14 cellular contexts compared by ENCODE assay signal in genomic region chr11:106424111-106424510, GRCh38.
DNase-seq lines count a peak whose midpoint lies in the region; ATAC-seq and TF ChIP-seq lines count a peak whose summit lies in the region.
"Had no signal": no experiment of that assay in that cellular context is flagged by ENCODE, and none has a peak within 500 bp of the region (broad histone marks: within the 10 kb centered on the region; RNA-seq: fewer than 3 reads in every experiment).

No MANE protein-coding gene starts in this region.

- no peaks in the 10 kb centered on the region for H4K20me1 ChIP-seq in H9 (ENCODE audit: control insufficient read depth, insufficient read depth, insufficient read length)

- no peaks in the 10 kb centered on the region for H3K79me2 ChIP-seq in H9 (ENCODE audit: insufficient read depth, low read length)

- H3K23me2 ChIP-seq in H9 (ENCODE audit: insufficient read length, low read depth, low read length, poor library complexity, severe bottlenecking) = no peaks in the 10 kb centered on the region

- POLR2A ChIA-PET in A673 (lab: Charles Lee; ENCODE audit: low non-redundant PET) = no interaction called here

- BruUV-seq in A673 (replicated peaks; lab: Mats Ljungman, UMichigan) = no TSS peak

- no peak overlapping the region for H3K4ac ChIP-seq in H9 (ENCODE audit: low read depth, low read length)

- no peak overlapping the region for H3K23ac ChIP-seq in H9 (ENCODE audit: insufficient read length, low read depth, low read length)

- no peak overlapping the region for H3K14ac ChIP-seq in H9 (ENCODE audit: insufficient read depth, low read length)

- H2BK20ac ChIP-seq in H9 (ENCODE audit: low read depth, low read length, poor library complexity, severe bottlenecking) = no peak overlapping the region

- H3K4me3 ChIP-seq in A673 (ENCODE audit: low read depth, low read length, poor library complexity, severe bottlenecking) = no peak overlapping the region
- H3K4me3 ChIP-seq: heart left ventricle had no signal

- H3K27ac ChIP-seq in A673 (ENCODE audit: low read depth, low read length, poor library complexity, severe bottlenecking) (no peak overlapping the region), H9 (ENCODE audit: insufficient read length, low read depth, low read length) (no peak overlapping the region)
- H3K27ac ChIP-seq: heart left ventricle had no signal

- no peak overlapping the region for H4K8ac ChIP-seq in H9 (replicated peaks; ENCODE audit: insufficient read length, low read depth, low read length)

- H4K5ac ChIP-seq in H9 (ENCODE audit: insufficient read length, low read depth, low read length) = no peak overlapping the region

- no peak overlapping the region for H3K18ac ChIP-seq in H9 (ENCODE audit: insufficient read length, low read depth, low read length)

- no peaks in the 10 kb centered on the region for H3K36me3 Mint-ChIP-seq in T-helper 2 cell treated with Interferon-gamma antibody and Interleukin-4, amounts not matched to agents 5 μg/mL and 100 μg/mL, for 36 hours (ENCODE audit: low read depth)
- no peaks in the 10 kb centered on the region for H3K36me3 Mint-ChIP-seq in H9 (ENCODE audit: insufficient read depth in 1 of 3, low read depth in 3 of 3)

- H2AFZ ChIP-seq in H9 (ENCODE audit: low read length) = no peak overlapping the region

- no peaks in the 10 kb centered on the region for H3K79me1 ChIP-seq in H9 (ENCODE audit: insufficient read depth, low read depth, low read length, poor library complexity, severe bottlenecking)

- no peak overlapping the region for H2AK5ac ChIP-seq in H9 (ENCODE audit: insufficient read length, low read length)

- CTCF ChIA-PET in A673 (lab: Charles Lee) = no interaction called here

- WGBS in H9 (ENCODE audit: extremely low coverage, insufficient read length, low lambda C conversion rate) = no CpG with 5 or more reads among the region's 3 CpGs

- ATAC-seq in GM19397 (IDR thresholded peaks at IDR 0.05; ENCODE audit: unreplicated experiment) = no peak
- ATAC-seq: heart left ventricle had no signal

- no peak overlapping the region for H2BK15ac ChIP-seq in H9 (ENCODE audit: low read depth, low read length)

- peak; percentile 17 for DNase-seq in A673 (ENCODE audit: low spot score)
- DNase-seq in HPDE6-E6E7 (ENCODE audit: extremely low spot score) = peak; percentile 40
- DNase-seq in astrocyte of the hippocampus (ENCODE audit: low read depth, low spot score) = peak; percentile 68
- DNase-seq in glomerular endothelial cell (ENCODE audit: extremely low read depth, low read depth, low spot score) = peak; percentile 7
- no peak for DNase-seq in T-helper 2 cell treated with Interferon-gamma antibody and Interleukin-4, amounts not matched to agents 5 μg/mL and 100 μg/mL, for 36 hours (ENCODE audit: low spot score)
- DNase-seq in HT-29 (ENCODE audit: low spot score) = no peak
- no peak for DNase-seq in H9
- DNase-seq: GDM1, heart left ventricle, NCI-H187 treated with DMSO at 0.1 percent for 48 hours had no signal

- H3K27me3 Mint-ChIP-seq in T-helper 2 cell treated with Interferon-gamma antibody and Interleukin-4, amounts not matched to agents 5 μg/mL and 100 μg/mL, for 36 hours (ENCODE audit: low read depth) = no peaks in the 10 kb centered on the region
- H3K27me3 Mint-ChIP-seq in H9 (ENCODE audit: low read depth) = no peaks in the 10 kb centered on the region
- H3K27me3 Mint-ChIP-seq: B cell; central memory CD8-positive, alpha-beta T cell; IgD-negative memory B cell had no signal

- no peak overlapping the region for H3K4me2 ChIP-seq in H9 (ENCODE audit: insufficient read depth, insufficient read length, low read length)

- peaks cover 32% of the 10 kb centered on the region for H3K27me3 ChIP-seq in A673 (replicated peaks; ENCODE audit: insufficient read depth, low read depth, low read length, poor library complexity)
- no peaks in the 10 kb centered on the region for H3K27me3 ChIP-seq in H9 (ENCODE audit: insufficient read depth, low read length)
- H3K27me3 ChIP-seq: heart left ventricle had no signal

- H4K91ac ChIP-seq in H9 (ENCODE audit: insufficient read length, low read depth, low read length) = no peak overlapping the region

- no peak for TF ChIP-seq CTCF in A673 (conservative IDR thresholded peaks at IDR 0.05; ENCODE audit: low read depth, low read length)
- no peak for TF ChIP-seq CTCF in H9 (conservative IDR thresholded peaks at IDR 0.05)

- H3K9me3 ChIP-seq in A673 (ENCODE audit: low read depth, low read length, poor library complexity, severe bottlenecking) (no peaks in the 10 kb centered on the region), H9 (ENCODE audit: control insufficient read depth, low read depth, low read length) (no peaks in the 10 kb centered on the region)
- H3K9me3 ChIP-seq: heart left ventricle had no signal

- no peak overlapping the region for H3K9ac ChIP-seq in H9 (ENCODE audit: extremely low read depth, insufficient read length, low read length)

- H3K27ac Mint-ChIP-seq in T-helper 2 cell treated with Interferon-gamma antibody and Interleukin-4, amounts not matched to agents 5 μg/mL and 100 μg/mL, for 36 hours = no peak overlapping the region
- no peak overlapping the region; a peak in 1 of 7 replicates for H3K27ac Mint-ChIP-seq in H9
- H3K27ac Mint-ChIP-seq: B cell, IgD-negative memory B cell had no signal

- no peak overlapping the region for H3T11ph ChIP-seq in H9 (ENCODE audit: low read length)

- H3K56ac ChIP-seq in H9 (ENCODE audit: insufficient read length, low read depth, low read length) = no peak overlapping the region

- H3K4me1 ChIP-seq in A673 (ENCODE audit: insufficient read depth, low read length, poor library complexity, severe bottlenecking) (no peaks in the 10 kb centered on the region), H9 (ENCODE audit: insufficient read depth, low read length) (no peaks in the 10 kb centered on the region; the same call in 1 of the 2 replicates)
- H3K4me1 ChIP-seq: heart left ventricle had no signal

- H3K9me3 Mint-ChIP-seq in T-helper 2 cell treated with Interferon-gamma antibody and Interleukin-4, amounts not matched to agents 5 μg/mL and 100 μg/mL, for 36 hours = no peaks in the 10 kb centered on the region
- H3K9me3 Mint-ChIP-seq in H9 = no peaks in the 10 kb centered on the region

- H2BK120ac ChIP-seq in H9 (ENCODE audit: low read depth, low read length, poor library complexity, severe bottlenecking) = no peak overlapping the region

- intact Hi-C loops in A673 (cut with micrococcal nuclease; ENCODE audit: unreplicated experiment) = no loop called here

- H2BK5ac ChIP-seq in H9 (ENCODE audit: insufficient read length, low read length) = no peak overlapping the region

- H2BK12ac ChIP-seq in H9 (ENCODE audit: insufficient read length, low read depth, low read length) = no peak overlapping the region

- H3K36me3 ChIP-seq in A673 (ENCODE audit: insufficient read depth, low read length, poor library complexity, severe bottlenecking) = no peaks in the 10 kb centered on the region
- H3K36me3 ChIP-seq: heart left ventricle had no signal

- no peak overlapping the region for H3K4me3 Mint-ChIP-seq in T-helper 2 cell treated with Interferon-gamma antibody and Interleukin-4, amounts not matched to agents 5 μg/mL and 100 μg/mL, for 36 hours
- no peak overlapping the region for H3K4me3 Mint-ChIP-seq in H9
- H3K4me3 Mint-ChIP-seq: B cell; central memory CD8-positive, alpha-beta T cell; IgD-negative memory B cell had no signal

- H3K4me1 Mint-ChIP-seq in T-helper 2 cell treated with Interferon-gamma antibody and Interleukin-4, amounts not matched to agents 5 μg/mL and 100 μg/mL, for 36 hours (ENCODE audit: low read depth) = no peaks in the 10 kb centered on the region
- H3K4me1 Mint-ChIP-seq in H9 = peaks cover 4 to 8% of the 10 kb centered on the region in 2 experiments; a peak in 3 of 4 replicates
- H3K4me1 Mint-ChIP-seq: B cell; central memory CD8-positive, alpha-beta T cell; IgD-negative memory B cell had no signal

Comparison
In these comparisons a context has a peak if more than half of its experiments do, and no peak if none do; other contexts are left out.
1. DNase-seq: peak in A673 (single experiment), HPDE6-E6E7 (single experiment), astrocyte of the hippocampus (single experiment) and glomerular endothelial cell (single experiment); none in T-helper 2 cell treated with Interferon-gamma antibody and Interleukin-4, amounts not matched to agents 5 μg/mL and 100 μg/mL, for 36 hours (single experiment), HT-29 (single experiment) and H9 (single experiment).